ENCODE assay signal across 1 cellular context in genomic region chr14:74442757-74443156, GRCh38.
TF ChIP-seq lines count a peak whose summit lies in the region.

No MANE protein-coding gene starts in this region.

TF ChIP-seq in H1, 55 proteins besides CTCF, POLR2A, EP300 and RAD21:
- TF ChIP-seq KDM5A (IDR thresholded peaks at IDR 0.05; ENCODE audit: low read length), result no peak
- no peak for TF ChIP-seq RNF2 (IDR thresholded peaks at IDR 0.05; ENCODE audit: borderline replicate concordance, low read depth, low read length, missing control alignments, poor library complexity, severe bottlenecking)
- TF ChIP-seq HDAC6 (IDR thresholded peaks at IDR 0.05; ENCODE audit: low read depth, low read length), result no peak
- TF ChIP-seq SUZ12 (IDR thresholded peaks at IDR 0.05; ENCODE audit: low read length), result no peak
- no peak for TF ChIP-seq SIN3A (conservative IDR thresholded peaks at IDR 0.05 in 1 of 2, IDR thresholded peaks at IDR 0.05 in 1 of 2; ENCODE audit: low read depth in 1 of 2, low read length in 2 of 2)
- no peak for TF ChIP-seq USF2 (IDR thresholded peaks at IDR 0.05; ENCODE audit: low read length)
- no peak for TF ChIP-seq HDAC2 (IDR thresholded peaks at IDR 0.05; ENCODE audit: borderline replicate concordance in 1 of 2, low read depth in 2 of 2, low read length in 2 of 2)
